ENCODE assay signal across 9 cellular contexts in the genomic region with DNA sequence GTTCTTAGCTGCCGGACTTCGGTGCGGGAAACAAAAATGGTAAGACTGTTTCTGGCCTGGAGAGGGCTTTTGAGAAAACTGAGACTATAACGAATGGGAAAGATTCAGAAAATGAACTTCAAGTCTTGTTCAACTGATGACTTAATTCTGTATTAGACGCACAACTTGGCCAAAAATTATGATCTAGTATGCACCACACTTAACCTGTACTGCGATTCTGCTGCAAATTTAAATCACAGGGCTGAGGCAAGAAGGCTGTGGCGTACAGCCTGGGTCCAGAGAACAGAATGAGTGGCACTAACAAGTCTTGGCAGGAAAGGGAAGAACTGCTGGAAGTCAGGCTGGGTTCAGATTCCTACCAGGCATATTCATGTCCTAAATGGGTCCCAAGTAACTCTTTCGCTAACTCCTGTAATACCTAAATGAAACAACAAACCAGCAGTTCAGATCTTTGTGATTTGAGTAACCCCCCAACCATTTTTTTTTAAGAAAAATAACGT. TPM values are rescaled to one million over a fixed set of nuclear protein-coding genes. Genes with fewer than 3 reads are reported as not detected.
DNase-seq lines count a peak whose midpoint lies in the region; ATAC-seq and TF ChIP-seq lines count a peak whose summit lies in the region.
"Had no signal": no experiment of that assay in that cellular context is flagged by ENCODE, and none has a peak within 500 bp of the region (broad histone marks: within the 10 kb centered on the region; RNA-seq: fewer than 3 reads in every experiment).

No MANE protein-coding gene starts in this region.

- no peaks in the 10 kb centered on the region for H3K79me2 ChIP-seq in fibroblast of lung (ENCODE audit: control insufficient read depth, insufficient read depth, low read length)
- no peaks in the 10 kb centered on the region for H3K79me2 ChIP-seq in parathyroid adenoma

- no peak for TF ChIP-seq CTCF in CD4-positive, alpha-beta T cell (IDR thresholded peaks at IDR 0.05)
- peak in 1 of 2 donors; percentile 1 for TF ChIP-seq CTCF in fibroblast of lung (conservative IDR thresholded peaks at IDR 0.05 in 1 of 2, IDR thresholded peaks at IDR 0.05 in 1 of 2; ENCODE audit: low read depth in 1 of 2, low read length in 2 of 2)
- TF ChIP-seq CTCF in parathyroid adenoma (IDR thresholded peaks at IDR 0.05), result no peak

- peaks cover 10% of the 10 kb centered on the region for H3K4me1 Mint-ChIP-seq in CD4-positive, alpha-beta T cell (ENCODE audit: low read depth)
- H3K4me1 Mint-ChIP-seq in T-helper 17 cell, result peaks cover 5% of the 10 kb centered on the region

- H3K36me3 Mint-ChIP-seq in CD4-positive, alpha-beta T cell (ENCODE audit: low read depth), result peaks cover 20% of the 10 kb centered on the region
- peaks cover 2% of the 10 kb centered on the region for H3K36me3 Mint-ChIP-seq in T-helper 17 cell (ENCODE audit: low read depth)

- H3K27me3 ChIP-seq in CD4-positive, alpha-beta T cell (ENCODE audit: control insufficient read depth, insufficient read depth, low read length), result peaks cover 43% of the 10 kb centered on the region
- H3K27me3 ChIP-seq in fibroblast of lung (ENCODE audit: control insufficient read depth, insufficient read depth, low read length) (peaks cover 5% of the 10 kb centered on the region), parathyroid adenoma (ENCODE audit: control insufficient read depth, insufficient read depth, low read length) (no peaks in the 10 kb centered on the region)

- H3K9me3 Mint-ChIP-seq in CD4-positive, alpha-beta T cell, result peaks cover 14% of the 10 kb centered on the region

- POLR2A ChIA-PET in CD4-positive, alpha-beta T cell (lab: Charles Lee), result no interaction called here

- CTCF ChIA-PET in CD4-positive, alpha-beta T cell (lab: Charles Lee), result no interaction called here

- H3K4me2 ChIP-seq in fibroblast of lung (ENCODE audit: extremely low read depth, insufficient read depth, low read length) (no peak overlapping the region), parathyroid adenoma (ENCODE audit: low read length) (peak overlapping the region; percentile 86)

- H3K9ac ChIP-seq in fibroblast of lung (ENCODE audit: insufficient read depth, low read length), result no peak overlapping the region
- no peak overlapping the region for H3K9ac ChIP-seq in parathyroid adenoma

- no peak overlapping the region for H3K27ac Mint-ChIP-seq in CD4-positive, alpha-beta T cell
- H3K27ac Mint-ChIP-seq in T-helper 17 cell, result no peak overlapping the region

- intact Hi-C loops in CD4-positive, alpha-beta T cell (cut with DNase I, micrococcal nuclease), result no loop called here

- no peak for ATAC-seq in CD4-positive, alpha-beta T cell (ENCODE audit: poor library complexity)
- no peak for ATAC-seq in T-helper 17 cell
- ATAC-seq in GM18909 (IDR thresholded peaks at IDR 0.05; ENCODE audit: poor library complexity, unreplicated experiment), result no peak

- H3K4me3 Mint-ChIP-seq in CD4-positive, alpha-beta T cell, result peak overlapping the region; percentile 83
- peak overlapping the region; percentile 83 for H3K4me3 Mint-ChIP-seq in T-helper 17 cell

- peak overlapping the region in 1 of 4 experiments; percentile 51 for H3K4me3 ChIP-seq in fibroblast of lung (replicated peaks in 1 of 4; ENCODE audit: control extremely low read depth in 1 of 4, insufficient read depth in 1 of 4, low read depth in 3 of 4, low read length in 4 of 4)
- peak overlapping the region; percentile 48 for H3K4me3 ChIP-seq in parathyroid adenoma (ENCODE audit: low read depth, low read length)

- peaks cover 20% of the 10 kb centered on the region for H3K9me3 ChIP-seq in CD4-positive, alpha-beta T cell (ENCODE audit: control insufficient read depth, low read length)
- no peaks in the 10 kb centered on the region for H3K9me3 ChIP-seq in T-helper 17 cell (ENCODE audit: control insufficient read depth, low read length, poor library complexity, severe bottlenecking)
- H3K9me3 ChIP-seq in fibroblast of lung (ENCODE audit: control insufficient read depth, insufficient read depth, low read depth, low read length), result no peaks in the 10 kb centered on the region
- H3K9me3 ChIP-seq in parathyroid adenoma (ENCODE audit: control insufficient read depth, low read length), result no peaks in the 10 kb centered on the region

- no peak overlapping the region for H2AFZ ChIP-seq in fibroblast of lung (ENCODE audit: low read length)
- H2AFZ ChIP-seq in parathyroid adenoma, result peak overlapping the region; percentile 86

- no peaks in the 10 kb centered on the region for H4K20me1 ChIP-seq in fibroblast of lung (ENCODE audit: control insufficient read depth, extremely low read depth, insufficient read depth, low read length)

- H3K27ac ChIP-seq in CD4-positive, alpha-beta T cell (ENCODE audit: low read depth, low read length), result no peak overlapping the region
- H3K27ac ChIP-seq in fibroblast of lung (ENCODE audit: insufficient read depth, low read length), result no peak overlapping the region
- no peak overlapping the region for H3K27ac ChIP-seq in parathyroid adenoma

- no peaks in the 10 kb centered on the region for H3K36me3 ChIP-seq in fibroblast of lung (ENCODE audit: control insufficient read depth, insufficient read depth, low read length)
- no peaks in the 10 kb centered on the region for H3K36me3 ChIP-seq in parathyroid adenoma (ENCODE audit: control insufficient read depth, insufficient read depth, low read length)

- no peak for DNase-seq in CD4-positive, alpha-beta T cell
- DNase-seq in T-helper 17 cell (no peak), fibroblast of lung (ENCODE audit: low read depth in 2 of 2) (peak; percentile 6 to 26), SIG-M5 treated with dmso at 0.1 percent for 504 hours (lab: John Stamatoyannopoulos, UW; ENCODE audit: unreplicated experiment) (no peak), GOT3 (lab: John Stamatoyannopoulos, UW) (no peak)
- no peak for DNase-seq in effector CD4-positive, alpha-beta T cell
- DNase-seq: Karpas-422 had no signal

- H3K27me3 Mint-ChIP-seq in CD4-positive, alpha-beta T cell, result peaks cover 51% of the 10 kb centered on the region
- H3K27me3 Mint-ChIP-seq in T-helper 17 cell, result peaks cover 47% of the 10 kb centered on the region

- H3K4me1 ChIP-seq in fibroblast of lung (ENCODE audit: control insufficient read depth, extremely low read depth, insufficient read depth, low read length) (no peaks in the 10 kb centered on the region), parathyroid adenoma (peaks cover 6% of the 10 kb centered on the region)

RNA-seq across cellular contexts. Expression of a gene that starts 0.8 kb away (rescaled TPM):
- not detected for total RNA-seq in CD4-positive, alpha-beta T cell
- total RNA-seq in T-helper 17 cell (not detected), fibroblast of lung (under 0.01 TPM in 1 of 2 replicates, not detected in the other)
- polyA plus RNA-seq in fibroblast of lung, result not detected in 2 replicates
- not detected in 2 replicates for polyA plus RNA-seq in fibroblast of lung (2012)
- polyA minus RNA-seq in fibroblast of lung (ENCODE audit: low replicate concordance), result 0.11 TPM in 1 of 2 replicates, not detected in the other

RNA-seq across cellular contexts. Expression of a gene that starts 35.9 kb away (rescaled TPM):
- 100 to 1,000 TPM; 109 to 123 TPM for total RNA-seq in CD4-positive, alpha-beta T cell
- total RNA-seq in T-helper 17 cell, result 10 to 100 TPM; 82.5 to 84.1 TPM
- total RNA-seq in fibroblast of lung, result 23.4 and 27.9 TPM in 2 replicates
- polyA plus RNA-seq in fibroblast of lung, result 11.0 and 20.7 TPM in 2 replicates
- 7.0 and 13.8 TPM in 2 replicates for polyA plus RNA-seq in fibroblast of lung (2012)
- 1.7 and 2.7 TPM in 2 replicates for polyA minus RNA-seq in fibroblast of lung (ENCODE audit: low replicate concordance)

Comparison
In these comparisons a context has a peak if more than half of its experiments do, and no peak if none do; other contexts are left out.
1. DNase-seq: peak in fibroblast of lung (2 of 2); none in CD4-positive, alpha-beta T cell (0 of 10), T-helper 17 cell (0 of 3), SIG-M5 treated with dmso at 0.1 percent for 504 hours (single experiment), GOT3 (single experiment) and effector CD4-positive, alpha-beta T cell (single experiment).